Comparison of ENCODE assay signal across 11 cellular contexts in the genomic region with DNA sequence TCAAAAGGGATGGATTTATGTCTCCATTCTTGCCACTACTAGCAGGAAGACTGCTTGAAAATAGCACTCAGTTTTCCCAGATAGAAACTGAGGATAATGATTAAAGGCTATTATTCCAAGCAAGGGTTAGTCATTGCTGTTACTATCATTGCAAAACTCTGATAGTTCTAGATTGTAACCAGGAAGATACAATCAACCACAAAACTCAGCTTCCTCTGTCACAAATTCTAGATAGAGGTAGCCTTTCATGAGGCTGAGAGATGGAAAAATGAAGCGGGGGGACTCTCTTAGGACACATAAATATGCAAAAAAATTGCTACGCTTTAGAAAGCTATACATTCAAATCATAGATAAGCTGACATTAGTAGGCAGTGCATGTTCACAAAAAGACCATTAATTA. TPM values are rescaled to one million over a fixed set of nuclear protein-coding genes. Genes with fewer than 3 reads are reported as not detected.
DNase-seq lines count a peak whose midpoint lies in the region; ATAC-seq and TF ChIP-seq lines count a peak whose summit lies in the region.
"Had no signal": no experiment of that assay in that cellular context is flagged by ENCODE, and none has a peak within 500 bp of the region (broad histone marks: within the 10 kb centered on the region; RNA-seq: fewer than 3 reads in every experiment).

No MANE protein-coding gene starts in this region.

- no peaks in the 10 kb centered on the region for H3K9me3 ChIP-seq in Loucy (ENCODE audit: insufficient read depth, low read depth, low read length)
- H3K9me3 ChIP-seq in mucosa of descending colon: no peaks in the 10 kb centered on the region
- H3K9me3 ChIP-seq: HAP-1 had no signal

- H3K4me1 ChIP-seq in Loucy (ENCODE audit: insufficient read depth, low read length, poor library complexity, severe bottlenecking) (peaks cover 83% of the 10 kb centered on the region), mucosa of descending colon (ENCODE audit: low read depth) (no peaks in the 10 kb centered on the region)

- peak overlapping the region; percentile 75 for H3K4me3 ChIP-seq in Loucy (ENCODE audit: low read length, poor library complexity, severe bottlenecking)
- H3K4me3 ChIP-seq in astrocyte of the cerebellum (ENCODE audit: low read depth, low read length): peak overlapping the region; percentile 68
- no peak overlapping the region for H3K4me3 ChIP-seq in mucosa of descending colon

- no peaks in the 10 kb centered on the region for H3K9me2 ChIP-seq in Loucy (replicated peaks; ENCODE audit: low read depth, low read length)

- DNase-seq in AML-193 (lab: John Stamatoyannopoulos, UW) (peak; percentile 71 to 73), astrocyte of the cerebellum (ENCODE audit: low read depth) (no peak), mucosa of descending colon (no peak), HCEC 1CT (no peak), mucosa of gallbladder (ENCODE audit: low spot score) (no peak), SHP77 treated with DMSO at 0.1 percent for 48 hours (lab: John Stamatoyannopoulos, UW) (no peak)
- DNase-seq: activated CD4-positive, alpha-beta T cell treated with anti-CD3 and anti-CD28 coated beads, Interleukin-2, amount 50 U/mL, for 1 hour; NCI-H1417 treated with DMSO at 0.1 percent for 48 hours had no signal

- intact Hi-C loops in mucosa of descending colon (cut with DNase I, micrococcal nuclease): no loop called here

- no peaks in the 10 kb centered on the region for H3K27me3 ChIP-seq in Loucy (ENCODE audit: insufficient read depth, low read length, poor library complexity, severe bottlenecking)

- H2AFZ ChIP-seq in Loucy (ENCODE audit: low read length): no peak overlapping the region

- in situ Hi-C loops in astrocyte of the cerebellum (cut with HindIII; ENCODE audit: low sequenced_read_pairs): no loop called here

- peaks cover 74% of the 10 kb centered on the region for H3K79me2 ChIP-seq in Loucy (ENCODE audit: insufficient read depth, low read length)

- H3K4me2 ChIP-seq in Loucy (ENCODE audit: low read depth, low read length, poor library complexity, severe bottlenecking): peak overlapping the region; percentile 82

- TF ChIP-seq CTCF in Loucy (conservative IDR thresholded peaks at IDR 0.05; ENCODE audit: low read length): no peak
- no peak for TF ChIP-seq CTCF in astrocyte of the cerebellum (IDR thresholded peaks at IDR 0.05; ENCODE audit: low read depth, low read length, missing control alignments)
- TF ChIP-seq CTCF in mucosa of descending colon (IDR thresholded peaks at IDR 0.05): no peak

- H3K9ac ChIP-seq in Loucy (ENCODE audit: low read depth, low read length, poor library complexity, severe bottlenecking): peak overlapping the region; percentile 76

- H4K20me1 ChIP-seq in Loucy (ENCODE audit: insufficient read depth, low read length, poor library complexity, severe bottlenecking): no peaks in the 10 kb centered on the region

- H3F3A ChIP-seq in Loucy (ENCODE audit: low read depth): peaks cover 7% of the 10 kb centered on the region; the same call in 1 of the 2 replicates

- H3K36me3 ChIP-seq in Loucy (ENCODE audit: insufficient read depth, low read length) (peaks cover 10% of the 10 kb centered on the region), mucosa of descending colon (ENCODE audit: low read depth) (no peaks in the 10 kb centered on the region)

- ATAC-seq in mucosa of descending colon: peak; percentile 41
- no peak for ATAC-seq in HG03342 (IDR thresholded peaks at IDR 0.05; ENCODE audit: unreplicated experiment)

RNA-seq across cellular contexts. Expression of a gene that starts 3.1 kb away (rescaled TPM):
- total RNA-seq in mucosa of descending colon: 10 to 100 TPM; 12.8 to 69.3 (median 53.1) TPM
- 55.5 TPM for total RNA-seq in mucosa of gallbladder

Comparison
In these comparisons a context has a peak if more than half of its experiments do, and no peak if none do; other contexts are left out.
1. DNase-seq: peak in AML-193 (2 of 2); none in astrocyte of the cerebellum (single experiment), mucosa of descending colon (0 of 3), HCEC 1CT (single experiment), mucosa of gallbladder (single experiment) and SHP77 treated with DMSO at 0.1 percent for 48 hours (single experiment).